21 cellular contexts compared by ENCODE assay signal in the genomic region with DNA sequence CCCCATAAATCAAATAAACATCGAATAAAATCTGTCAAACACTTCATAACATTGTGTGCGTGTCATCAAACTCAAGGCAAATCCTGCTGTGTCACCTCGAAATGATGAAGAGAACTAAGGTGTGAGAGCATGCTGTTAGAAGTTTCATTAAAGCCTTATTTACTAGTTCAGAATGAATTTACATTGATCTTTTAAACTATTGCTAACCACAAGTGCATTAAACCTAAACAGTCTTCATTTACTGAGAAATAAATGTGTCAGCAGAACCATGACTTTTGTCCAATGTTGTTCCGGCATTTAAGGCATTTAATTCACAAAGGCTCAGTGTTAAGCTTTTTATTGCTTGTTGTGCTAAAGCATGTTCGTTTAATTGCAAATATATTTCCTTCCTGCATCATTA.
A peak's percentile ranks its signal among the peaks of the same experiment; 100 is the strongest.
DNase-seq lines count a peak whose midpoint lies in the region; ATAC-seq, FAIRE-seq and TF ChIP-seq lines count a peak whose summit lies in the region.
"Had no signal": no experiment of that assay in that cellular context is flagged by ENCODE, and none has a peak within 500 bp of the region (broad histone marks: within the 10 kb centered on the region; RNA-seq: fewer than 3 reads in every experiment).

No MANE protein-coding gene starts in this region.

- FAIRE-seq in bronchial epithelial cell (lab: Jason Lieb, UNC), result peak; percentile 47
- FAIRE-seq: GM12878 had no signal

- H3K4me1 ChIP-seq in HEK293 (ENCODE audit: control insufficient read depth, insufficient read depth, low read length), result peaks cover 8% of the 10 kb centered on the region; the same call in 1 of the 2 replicates
- H3K4me1 ChIP-seq: HAP-1, Peyer's patch had no signal

- no peak overlapping the region for H3K4me3 ChIP-seq in HEK293 (ENCODE audit: low read depth, low read length)
- no peak overlapping the region for H3K4me3 ChIP-seq in bronchial epithelial cell (ENCODE audit: low read depth, low read length)
- H3K4me3 ChIP-seq: GM12878, HAP-1, Peyer's patch, SK-N-MC had no signal

- H3K9me3 Mint-ChIP-seq in effector memory CD8-positive, alpha-beta T cell, result no peaks in the 10 kb centered on the region

- no peak overlapping the region for H3K4me3 Mint-ChIP-seq in effector memory CD8-positive, alpha-beta T cell

- no peaks in the 10 kb centered on the region for H3K27me3 ChIP-seq in bronchial epithelial cell (ENCODE audit: control insufficient read depth, insufficient read depth, low read length)
- H3K27me3 ChIP-seq: Peyer's patch had no signal

- H3K4me1 Mint-ChIP-seq in effector memory CD8-positive, alpha-beta T cell (ENCODE audit: low read depth in 2 of 2), result no peaks in the 10 kb centered on the region

- ATAC-seq in effector memory CD8-positive, alpha-beta T cell (replicated peaks), result no peak
- ATAC-seq in GM18861 (IDR thresholded peaks at IDR 0.05; ENCODE audit: unreplicated experiment), result no peak
- ATAC-seq: GM12878 had no signal

- TF ChIP-seq CTCF in HEK293 (tag by site-specific recombination; IDR thresholded peaks at IDR 0.05) (no peak), bronchial epithelial cell (IDR thresholded peaks at IDR 0.05; ENCODE audit: insufficient read depth, low read length, severe bottlenecking) (no peak)

- H3K27me3 Mint-ChIP-seq in effector memory CD8-positive, alpha-beta T cell, result peaks cover 32 to 48% of the 10 kb centered on the region in 2 donors

- no peak overlapping the region for H3K27ac Mint-ChIP-seq in effector memory CD8-positive, alpha-beta T cell

- POLR2A ChIA-PET in HEK293 (lab: Yijun Ruan, JAX), result no interaction called here

- H3K36me3 Mint-ChIP-seq in effector memory CD8-positive, alpha-beta T cell (ENCODE audit: insufficient read depth), result no peaks in the 10 kb centered on the region

- CTCF ChIA-PET in HEK293 (lab: Yijun Ruan, JAX), result no interaction called here

- no peaks in the 10 kb centered on the region for H3K9me3 ChIP-seq in HEK293 (ENCODE audit: control insufficient read depth, insufficient read depth, low read depth, low read length)
- H3K9me3 ChIP-seq: HAP-1, Peyer's patch had no signal

- H3K36me3 ChIP-seq in HEK293 (ENCODE audit: control insufficient read depth in 2 of 2, insufficient read depth in 1 of 2, low read length in 2 of 2), result no peaks in the 10 kb centered on the region
- no peaks in the 10 kb centered on the region for H3K36me3 ChIP-seq in bronchial epithelial cell (ENCODE audit: control insufficient read depth, insufficient read depth, low read length)
- H3K36me3 ChIP-seq: HAP-1, Peyer's patch had no signal

- DNase-seq in DMS53 (lab: John Stamatoyannopoulos, UW) (peak; percentile 2), DMS53 treated with DMSO at 0.1 percent for 48 hours (lab: John Stamatoyannopoulos, UW; ENCODE audit: unreplicated experiment) (no peak), A172 (ENCODE audit: low spot score) (peak; percentile 26), bronchial epithelial cell (ENCODE audit: low read depth) (no peak)
- DNase-seq in effector memory CD8-positive, alpha-beta T cell, result no peak
- DNase-seq: Calu3, GDM1, GOT3, Karpas-422, NCI-H1092 treated with DMSO at 0.1 percent for 48 hours, NCI-H1436, NCI-H1930, NCI-H524 treated with DMSO at 0.1 percent for 48 hours, Peyer's patch, SIG-M5 had no signal

- H3K27ac ChIP-seq in HEK293 (ENCODE audit: extremely low read depth, low read depth, low read length), result no peak overlapping the region
- H3K27ac ChIP-seq: 22Rv1, Peyer's patch, SK-N-MC had no signal

TF ChIP-seq in HEK293, 187 proteins besides CTCF, POLR2A, EP300 and RAD21 (continues in another document):
- TF ChIP-seq ZFP41 (tag by site-specific recombination; IDR thresholded peaks at IDR 0.05; ENCODE audit: borderline replicate concordance) (no peak), ZNF133 (tag by site-specific recombination; IDR thresholded peaks at IDR 0.05) (no peak), ZNF175 (tag by site-specific recombination; IDR thresholded peaks at IDR 0.05) (no peak), ZNF404 (tag by site-specific recombination; IDR thresholded peaks at IDR 0.05) (no peak), ZNF777 (tag by site-specific recombination; IDR thresholded peaks at IDR 0.05; ENCODE audit: borderline replicate concordance) (no peak), KLF1 (tag by site-specific recombination; IDR thresholded peaks at IDR 0.05) (no peak), ZNF654 (tag by site-specific recombination; IDR thresholded peaks at IDR 0.05; ENCODE audit: low read depth) (no peak), ZNF707 (tag by site-specific recombination; IDR thresholded peaks at IDR 0.05) (no peak), ZNF239 (tag by site-specific recombination; IDR thresholded peaks at IDR 0.05) (no peak), MEIS1 (CRISPR knock-in tag; IDR thresholded peaks at IDR 0.05; ENCODE audit: borderline replicate concordance) (no peak), ZNF549 (tag by site-specific recombination; IDR thresholded peaks at IDR 0.05) (no peak), ZNF16 (tag by site-specific recombination; IDR thresholded peaks at IDR 0.05; ENCODE audit: low read depth) (no peak), ZNF112 (tag by site-specific recombination; IDR thresholded peaks at IDR 0.05) (0 out of 2 replicates have a peak, but pooled peaks have one; percentile 20), ZEB2 (tag by site-specific recombination; IDR thresholded peaks at IDR 0.05) (peak; percentile 68), ZNF350 (tag by site-specific recombination; IDR thresholded peaks at IDR 0.05) (no peak), ZNF473 (tag by site-specific recombination; IDR thresholded peaks at IDR 0.05) (no peak), ZNF121 (tag by site-specific recombination; IDR thresholded peaks at IDR 0.05) (peak; percentile 80), ZNF548 (tag by site-specific recombination; IDR thresholded peaks at IDR 0.05) (no peak), SP2 (tag by site-specific recombination; IDR thresholded peaks at IDR 0.05) (no peak; the same call in none of the 2 replicates), MZF1 (tag by site-specific recombination; IDR thresholded peaks at IDR 0.05; ENCODE audit: borderline replicate concordance) (no peak), GLIS1 (tag by site-specific recombination; IDR thresholded peaks at IDR 0.05) (no peak), ZNF174 (tag by site-specific recombination; IDR thresholded peaks at IDR 0.05) (no peak), ZNF324 (tag by site-specific recombination; IDR thresholded peaks at IDR 0.05) (0 out of 2 replicates have a peak, but pooled peaks have one; percentile 58), ZNF623 (tag by site-specific recombination; IDR thresholded peaks at IDR 0.05) (no peak), SCRT1 (tag by site-specific recombination; IDR thresholded peaks at IDR 0.05; ENCODE audit: borderline replicate concordance) (no peak), ZFP69B (tag by site-specific recombination; IDR thresholded peaks at IDR 0.05) (no peak), ZNF214 (tag by site-specific recombination; IDR thresholded peaks at IDR 0.05; ENCODE audit: borderline replicate concordance) (no peak), ZIC2 (tag by site-specific recombination; IDR thresholded peaks at IDR 0.05) (peak; percentile 49)
- TF ChIP-seq, protein P1, sequence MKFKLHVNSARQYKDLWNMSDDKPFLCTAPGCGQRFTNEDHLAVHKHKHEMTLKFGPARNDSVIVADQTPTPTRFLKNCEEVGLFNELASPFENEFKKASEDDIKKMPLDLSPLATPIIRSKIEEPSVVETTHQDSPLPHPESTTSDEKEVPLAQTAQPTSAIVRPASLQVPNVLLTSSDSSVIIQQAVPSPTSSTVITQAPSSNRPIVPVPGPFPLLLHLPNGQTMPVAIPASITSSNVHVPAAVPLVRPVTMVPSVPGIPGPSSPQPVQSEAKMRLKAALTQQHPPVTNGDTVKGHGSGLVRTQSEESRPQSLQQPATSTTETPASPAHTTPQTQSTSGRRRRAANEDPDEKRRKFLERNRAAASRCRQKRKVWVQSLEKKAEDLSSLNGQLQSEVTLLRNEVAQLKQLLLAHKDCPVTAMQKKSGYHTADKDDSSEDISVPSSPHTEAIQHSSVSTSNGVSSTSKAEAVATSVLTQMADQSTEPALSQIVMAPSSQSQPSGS (tag by site-specific recombination; IDR thresholded peaks at IDR 0.05; ENCODE audit: low read depth), result peak; percentile 40; the same call in 1 of the 2 replicates

Comparison
In these comparisons a context has a peak if more than half of its experiments do, and no peak if none do; other contexts are left out.
1. DNase-seq: peak in DMS53 (single experiment) and A172 (single experiment); none in DMS53 treated with DMSO at 0.1 percent for 48 hours (single experiment), bronchial epithelial cell (single experiment) and effector memory CD8-positive, alpha-beta T cell (0 of 3).